Comparison of ENCODE assay signal across 27 cellular contexts in genomic region chr3:135261916-135262315, GRCh38.
"Had no signal": no experiment of that assay in that cellular context is flagged by ENCODE, and none has a peak within 500 bp of the region (broad histone marks: within the 10 kb centered on the region; RNA-seq: fewer than 3 reads in every experiment).

No MANE protein-coding gene starts in this region.

- H3K27ac Mint-ChIP-seq: stimulated activated effector memory CD8-positive, alpha-beta T cell treated with anti-CD3 and anti-CD28 coated beads, Interleukin-12 subunit alpha, Interleukin-12 subunit beta, amount 100 ng/mL, for 72 hours; stimulated activated memory B cell treated with anti-CD40 and anti-IgM and Interleukin-4, amounts not matched to agents 10 μg/mL and 1 μg/mL and 100 μg/mL, for 72 hours; stimulated activated naive B cell treated with anti-CD40 and anti-IgM and Interleukin-4, amounts not matched to agents 10 μg/mL and 1 μg/mL and 100 μg/mL, for 72 hours; stimulated activated naive CD8-positive, alpha-beta T cell treated with anti-CD3 and anti-CD28 coated beads, Interleukin-15, amount 100 ng/mL, for 72 hours; stimulated activated naive CD8-positive, alpha-beta T cell treated with anti-CD3 and anti-CD28 coated beads, Interleukin-15, Interleukin-2, amounts not matched to agents 100 ng/mL and 50 ng/mL, for 24 hours; type B pancreatic cell had no signal

- H3K9me3 ChIP-seq: stomach, suprapubic skin, testis, thoracic aorta, thyroid gland, tibial artery, tibial nerve, transverse colon, upper lobe of left lung, upper lobe of right lung, uterus had no signal

- H3K4me3 Mint-ChIP-seq: stimulated activated effector memory CD8-positive, alpha-beta T cell treated with anti-CD3 and anti-CD28 coated beads, Interleukin-12 subunit alpha, Interleukin-12 subunit beta, amount 100 ng/mL, for 72 hours; stimulated activated memory B cell treated with anti-CD40 and anti-IgM and Interleukin-4, amounts not matched to agents 10 μg/mL and 1 μg/mL and 100 μg/mL, for 72 hours; stimulated activated naive B cell treated with anti-CD40 and anti-IgM and Interleukin-4, amounts not matched to agents 10 μg/mL and 1 μg/mL and 100 μg/mL, for 72 hours; stimulated activated naive CD8-positive, alpha-beta T cell treated with anti-CD3 and anti-CD28 coated beads, Interleukin-15, amount 100 ng/mL, for 72 hours; stimulated activated naive CD8-positive, alpha-beta T cell treated with anti-CD3 and anti-CD28 coated beads, Interleukin-15, Interleukin-2, amounts not matched to agents 100 ng/mL and 50 ng/mL, for 24 hours; type B pancreatic cell had no signal

- H3K9me3 Mint-ChIP-seq: stimulated activated memory B cell treated with anti-CD40 and anti-IgM and Interleukin-4, amounts not matched to agents 10 μg/mL and 1 μg/mL and 100 μg/mL, for 72 hours; stimulated activated naive CD8-positive, alpha-beta T cell treated with anti-CD3 and anti-CD28 coated beads, Interleukin-15, Interleukin-2, amounts not matched to agents 100 ng/mL and 50 ng/mL, for 24 hours had no signal

- H3K27ac ChIP-seq: stomach, suprapubic skin, testis, thoracic aorta, thyroid gland, tibial artery, tibial nerve, transverse colon, upper lobe of left lung, upper lobe of right lung, uterus had no signal

- H3K4me3 ChIP-seq: stomach, suprapubic skin, testis, thoracic aorta, thyroid gland, tibial artery, tibial nerve, transverse colon, upper lobe of left lung, upper lobe of right lung, uterus had no signal

- H3K4me1 ChIP-seq: stomach, suprapubic skin, testis, tibial artery, tibial nerve, transverse colon, upper lobe of left lung, upper lobe of right lung, uterus had no signal

- H3K27me3 ChIP-seq: stomach, suprapubic skin, testis, thyroid gland, tibial artery, tibial nerve, transverse colon, upper lobe of left lung, upper lobe of right lung, uterus had no signal

- H3K4me1 Mint-ChIP-seq: stimulated activated effector memory CD8-positive, alpha-beta T cell treated with anti-CD3 and anti-CD28 coated beads, Interleukin-12 subunit alpha, Interleukin-12 subunit beta, amount 100 ng/mL, for 72 hours; stimulated activated memory B cell treated with anti-CD40 and anti-IgM and Interleukin-4, amounts not matched to agents 10 μg/mL and 1 μg/mL and 100 μg/mL, for 72 hours; stimulated activated naive B cell treated with anti-CD40 and anti-IgM and Interleukin-4, amounts not matched to agents 10 μg/mL and 1 μg/mL and 100 μg/mL, for 72 hours; stimulated activated naive CD8-positive, alpha-beta T cell treated with anti-CD3 and anti-CD28 coated beads, Interleukin-15, amount 100 ng/mL, for 72 hours had no signal

- DNase-seq: stimulated activated CD4-positive, alpha-beta T cell treated with anti-CD3 and anti-CD28 coated beads, Interleukin-2, amount 100 ng/mL, for 48 hours; stimulated activated CD4-positive, alpha-beta T cell treated with anti-CD3 and anti-CD28 coated beads, Interleukin-4, amount 100 ng/mL, for 1 hour; stimulated activated CD4-positive, alpha-beta T cell treated with anti-CD3 and anti-CD28 coated beads, Interleukin-4, amount 100 ng/mL, for 24 hours; stimulated activated CD4-positive, alpha-beta T cell treated with anti-CD3 and anti-CD28 coated beads, Interleukin-4, amount 100 ng/mL, for 4 hours; stimulated activated CD8-positive, alpha-beta memory T cell treated with anti-CD3 and anti-CD28 coated beads, Interleukin-4, amount 100 ng/mL, for 48 hours; stimulated activated naive B cell treated with anti-CD40 and anti-IgM and Interleukin-4, amounts not matched to agents 10 μg/mL and 1 μg/mL and 100 μg/mL, for 72 hours; stimulated activated naive CD4-positive, alpha-beta T cell; stimulated activated naive CD4-positive, alpha-beta T cell treated with Interleukin-2 at 50 U/mL for 16 hours; stimulated activated naive CD8-positive, alpha-beta T cell treated with anti-CD3 and anti-CD28 coated beads, Interleukin-15, amount 100 ng/mL, for 72 hours; stimulated activated naive CD8-positive, alpha-beta T cell treated with anti-CD3 and anti-CD28 coated beads, Interleukin-15, Interleukin-2, amounts not matched to agents 100 U/mL and 50 U/mL, for 24 hours; stomach; substantia nigra; testis; tibial artery; transverse colon; trophoblast cell; upper lobe of left lung; upper lobe of right lung; uterus had no signal

- H3K36me3 Mint-ChIP-seq: stimulated activated effector memory CD8-positive, alpha-beta T cell treated with anti-CD3 and anti-CD28 coated beads, Interleukin-12 subunit alpha, Interleukin-12 subunit beta, amount 100 ng/mL, for 72 hours; stimulated activated naive B cell treated with anti-CD40 and anti-IgM and Interleukin-4, amounts not matched to agents 10 μg/mL and 1 μg/mL and 100 μg/mL, for 72 hours; type B pancreatic cell had no signal

- H3K27me3 Mint-ChIP-seq: stimulated activated naive B cell treated with anti-CD40 and anti-IgM and Interleukin-4, amounts not matched to agents 10 μg/mL and 1 μg/mL and 100 μg/mL, for 72 hours; stimulated activated naive CD8-positive, alpha-beta T cell treated with anti-CD3 and anti-CD28 coated beads, Interleukin-15, Interleukin-2, amounts not matched to agents 100 ng/mL and 50 ng/mL, for 24 hours had no signal

- H3K36me3 ChIP-seq: stomach, suprapubic skin, thoracic aorta, thyroid gland, tibial nerve, transverse colon, upper lobe of left lung, upper lobe of right lung, uterus had no signal
